In genomic region chr2:113164930-113165585, GRCh38 we compare ENCODE assay signal across 1 cellular context.
TF ChIP-seq lines count a peak whose summit lies in the region.

No MANE protein-coding gene starts in this region.

TF ChIP-seq in HepG2, 621 proteins besides CTCF, POLR2A, EP300 and RAD21 (continued from another document):
- TF ChIP-seq, protein P1, sequence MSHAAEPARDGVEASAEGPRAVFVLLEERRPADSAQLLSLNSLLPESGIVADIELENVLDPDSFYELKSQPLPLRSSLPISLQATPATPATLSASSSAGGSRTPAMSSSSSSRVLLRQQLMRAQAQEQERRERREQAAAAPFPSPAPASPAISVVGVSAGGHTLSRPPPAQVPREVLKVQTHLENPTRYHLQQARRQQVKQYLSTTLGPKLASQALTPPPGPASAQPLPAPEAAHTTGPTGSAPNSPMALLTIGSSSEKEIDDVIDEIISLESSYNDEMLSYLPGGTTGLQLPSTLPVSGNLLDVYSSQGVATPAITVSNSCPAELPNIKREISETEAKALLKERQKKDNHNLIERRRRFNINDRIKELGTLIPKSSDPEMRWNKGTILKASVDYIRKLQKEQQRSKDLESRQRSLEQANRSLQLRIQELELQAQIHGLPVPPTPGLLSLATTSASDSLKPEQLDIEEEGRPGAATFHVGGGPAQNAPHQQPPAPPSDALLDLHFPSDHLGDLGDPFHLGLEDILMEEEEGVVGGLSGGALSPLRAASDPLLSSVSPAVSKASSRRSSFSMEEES (CRISPR knock-in tag; IDR thresholded peaks at IDR 0.05), result peak; percentile 20; the same call in 1 of the 2 replicates
- TF ChIP-seq NR2F6 (IDR thresholded peaks at IDR 0.05) (peak; percentile 80), NR2F6 (CRISPR knock-in tag; IDR thresholded peaks at IDR 0.05) (peak; percentile 75; the same call in 1 of the 2 replicates), ZNF747 (CRISPR knock-in tag; IDR thresholded peaks at IDR 0.05; ENCODE audit: borderline replicate concordance) (no peak), ZNF335 (CRISPR knock-in tag; IDR thresholded peaks at IDR 0.05) (0 out of 2 replicates have a peak, but pooled peaks have one; percentile 4), ONECUT2 (CRISPR knock-in tag; IDR thresholded peaks at IDR 0.05) (0 out of 2 replicates have a peak, but pooled peaks have one; percentile 5), ZNF460 (CRISPR knock-in tag; IDR thresholded peaks at IDR 0.05; ENCODE audit: borderline replicate concordance) (no peak), PPARG (CRISPR knock-in tag; conservative IDR thresholded peaks at IDR 0.05) (0 out of 2 replicates have a peak, but pooled peaks have one; percentile 16), ELF3 (CRISPR knock-in tag; IDR thresholded peaks at IDR 0.05) (peak; percentile 54; the same call in 1 of the 2 replicates), MED1 (CRISPR knock-in tag; IDR thresholded peaks at IDR 0.05) (0 out of 2 replicates have a peak, but pooled peaks have one; percentile 49), MXI1 (IDR thresholded peaks at IDR 0.05; ENCODE audit: borderline replicate concordance, low read depth, low read length) (peak; percentile 16; the same call in 1 of the 3 replicates), ZMYM2 (CRISPR knock-in tag; IDR thresholded peaks at IDR 0.05) (no peak), CCDC6 (CRISPR knock-in tag; IDR thresholded peaks at IDR 0.05) (0 out of 2 replicates have a peak, but pooled peaks have one; percentile 19), FOXC1 (CRISPR knock-in tag; IDR thresholded peaks at IDR 0.05; ENCODE audit: borderline replicate concordance) (0 out of 2 replicates have a peak, but pooled peaks have one; percentile 28), WIZ (CRISPR knock-in tag; IDR thresholded peaks at IDR 0.05) (no peak), RXRB (CRISPR knock-in tag; IDR thresholded peaks at IDR 0.05; ENCODE audit: borderline replicate concordance) (peak; percentile 51), HMGA1 (CRISPR knock-in tag; conservative IDR thresholded peaks at IDR 0.05) (no peak), CREM (IDR thresholded peaks at IDR 0.05) (peak; percentile 36; the same call in 1 of the 2 replicates), CREM (CRISPR knock-in tag; IDR thresholded peaks at IDR 0.05) (no peak), ZNF354B (CRISPR knock-in tag; IDR thresholded peaks at IDR 0.05) (no peak), TEAD3 (CRISPR knock-in tag; optimal IDR thresholded peaks at IDR 0.05; ENCODE audit: borderline replicate concordance) (peak; percentile 69), DMAP1 (CRISPR knock-in tag; IDR thresholded peaks at IDR 0.05) (peak; percentile 26; the same call in 1 of the 2 replicates), CREBL2 (CRISPR knock-in tag; IDR thresholded peaks at IDR 0.05; ENCODE audit: borderline replicate concordance) (no peak), POLR2AphosphoS5 (IDR thresholded peaks at IDR 0.05; ENCODE audit: low read depth, low read length) (no peak), BCL6 (CRISPR knock-in tag; IDR thresholded peaks at IDR 0.05) (no peak; the same call in 1 of the 2 replicates), NR2F1 (CRISPR knock-in tag; IDR thresholded peaks at IDR 0.05) (peak; percentile 68 to 74), THRA (CRISPR knock-in tag; IDR thresholded peaks at IDR 0.05; ENCODE audit: borderline replicate concordance) (no peak), ZNF720 (CRISPR knock-in tag; IDR thresholded peaks at IDR 0.05) (0 out of 2 replicates have a peak, but pooled peaks have one; percentile 17), ZSCAN21 (CRISPR knock-in tag; IDR thresholded peaks at IDR 0.05; ENCODE audit: borderline replicate concordance) (0 out of 2 replicates have a peak, but pooled peaks have one; percentile 7), RAD51 (IDR thresholded peaks at IDR 0.05; ENCODE audit: borderline replicate concordance) (peak; percentile 63; the same call in 1 of the 2 replicates), GTF3A (CRISPR knock-in tag; conservative IDR thresholded peaks at IDR 0.05) (no peak), GATAD2A (CRISPR knock-in tag; IDR thresholded peaks at IDR 0.05) (peak; percentile 55), SRY (CRISPR knock-in tag; IDR thresholded peaks at IDR 0.05) (0 out of 2 replicates have a peak, but pooled peaks have one; percentile 28), ZNF12 (CRISPR knock-in tag; IDR thresholded peaks at IDR 0.05) (peak; percentile 63; the same call in 1 of the 2 replicates), NR2F2 (IDR thresholded peaks at IDR 0.05; ENCODE audit: borderline replicate concordance, low read depth) (peak; percentile 83), ZZZ3 (CRISPR knock-in tag; IDR thresholded peaks at IDR 0.05; ENCODE audit: borderline replicate concordance) (no peak)
- TF ChIP-seq, protein P2, sequence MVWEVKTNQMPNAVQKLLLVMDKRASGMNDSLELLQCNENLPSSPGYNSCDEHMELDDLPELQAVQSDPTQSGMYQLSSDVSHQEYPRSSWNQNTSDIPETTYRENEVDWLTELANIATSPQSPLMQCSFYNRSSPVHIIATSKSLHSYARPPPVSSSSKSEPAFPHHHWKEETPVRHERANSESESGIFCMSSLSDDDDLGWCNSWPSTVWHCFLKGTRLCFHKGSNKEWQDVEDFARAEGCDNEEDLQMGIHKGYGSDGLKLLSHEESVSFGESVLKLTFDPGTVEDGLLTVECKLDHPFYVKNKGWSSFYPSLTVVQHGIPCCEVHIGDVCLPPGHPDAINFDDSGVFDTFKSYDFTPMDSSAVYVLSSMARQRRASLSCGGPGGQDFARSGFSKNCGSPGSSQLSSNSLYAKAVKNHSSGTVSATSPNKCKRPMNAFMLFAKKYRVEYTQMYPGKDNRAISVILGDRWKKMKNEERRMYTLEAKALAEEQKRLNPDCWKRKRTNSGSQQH (CRISPR knock-in tag; IDR thresholded peaks at IDR 0.05; ENCODE audit: low read depth), result 0 out of 2 replicates have a peak, but pooled peaks have one; percentile 61
- TF ChIP-seq, protein P3, sequence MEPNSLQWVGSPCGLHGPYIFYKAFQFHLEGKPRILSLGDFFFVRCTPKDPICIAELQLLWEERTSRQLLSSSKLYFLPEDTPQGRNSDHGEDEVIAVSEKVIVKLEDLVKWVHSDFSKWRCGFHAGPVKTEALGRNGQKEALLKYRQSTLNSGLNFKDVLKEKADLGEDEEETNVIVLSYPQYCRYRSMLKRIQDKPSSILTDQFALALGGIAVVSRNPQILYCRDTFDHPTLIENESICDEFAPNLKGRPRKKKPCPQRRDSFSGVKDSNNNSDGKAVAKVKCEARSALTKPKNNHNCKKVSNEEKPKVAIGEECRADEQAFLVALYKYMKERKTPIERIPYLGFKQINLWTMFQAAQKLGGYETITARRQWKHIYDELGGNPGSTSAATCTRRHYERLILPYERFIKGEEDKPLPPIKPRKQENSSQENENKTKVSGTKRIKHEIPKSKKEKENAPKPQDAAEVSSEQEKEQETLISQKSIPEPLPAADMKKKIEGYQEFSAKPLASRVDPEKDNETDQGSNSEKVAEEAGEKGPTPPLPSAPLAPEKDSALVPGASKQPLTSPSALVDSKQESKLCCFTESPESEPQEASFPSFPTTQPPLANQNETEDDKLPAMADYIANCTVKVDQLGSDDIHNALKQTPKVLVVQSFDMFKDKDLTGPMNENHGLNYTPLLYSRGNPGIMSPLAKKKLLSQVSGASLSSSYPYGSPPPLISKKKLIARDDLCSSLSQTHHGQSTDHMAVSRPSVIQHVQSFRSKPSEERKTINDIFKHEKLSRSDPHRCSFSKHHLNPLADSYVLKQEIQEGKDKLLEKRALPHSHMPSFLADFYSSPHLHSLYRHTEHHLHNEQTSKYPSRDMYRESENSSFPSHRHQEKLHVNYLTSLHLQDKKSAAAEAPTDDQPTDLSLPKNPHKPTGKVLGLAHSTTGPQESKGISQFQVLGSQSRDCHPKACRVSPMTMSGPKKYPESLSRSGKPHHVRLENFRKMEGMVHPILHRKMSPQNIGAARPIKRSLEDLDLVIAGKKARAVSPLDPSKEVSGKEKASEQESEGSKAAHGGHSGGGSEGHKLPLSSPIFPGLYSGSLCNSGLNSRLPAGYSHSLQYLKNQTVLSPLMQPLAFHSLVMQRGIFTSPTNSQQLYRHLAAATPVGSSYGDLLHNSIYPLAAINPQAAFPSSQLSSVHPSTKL (CRISPR knock-in tag; IDR thresholded peaks at IDR 0.05), result peak; percentile 53; the same call in 1 of the 2 replicates
- TF ChIP-seq, protein P4, sequence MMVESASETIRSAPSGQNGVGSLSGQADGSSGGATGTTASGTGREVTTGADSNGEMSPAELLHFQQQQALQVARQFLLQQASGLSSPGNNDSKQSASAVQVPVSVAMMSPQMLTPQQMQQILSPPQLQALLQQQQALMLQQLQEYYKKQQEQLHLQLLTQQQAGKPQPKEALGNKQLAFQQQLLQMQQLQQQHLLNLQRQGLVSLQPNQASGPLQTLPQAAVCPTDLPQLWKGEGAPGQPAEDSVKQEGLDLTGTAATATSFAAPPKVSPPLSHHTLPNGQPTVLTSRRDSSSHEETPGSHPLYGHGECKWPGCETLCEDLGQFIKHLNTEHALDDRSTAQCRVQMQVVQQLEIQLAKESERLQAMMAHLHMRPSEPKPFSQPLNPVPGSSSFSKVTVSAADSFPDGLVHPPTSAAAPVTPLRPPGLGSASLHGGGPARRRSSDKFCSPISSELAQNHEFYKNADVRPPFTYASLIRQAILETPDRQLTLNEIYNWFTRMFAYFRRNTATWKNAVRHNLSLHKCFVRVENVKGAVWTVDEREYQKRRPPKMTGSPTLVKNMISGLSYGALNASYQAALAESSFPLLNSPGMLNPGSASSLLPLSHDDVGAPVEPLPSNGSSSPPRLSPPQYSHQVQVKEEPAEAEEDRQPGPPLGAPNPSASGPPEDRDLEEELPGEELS (CRISPR knock-in tag; IDR thresholded peaks at IDR 0.05), result peak; percentile 56
- TF ChIP-seq, protein P5, sequence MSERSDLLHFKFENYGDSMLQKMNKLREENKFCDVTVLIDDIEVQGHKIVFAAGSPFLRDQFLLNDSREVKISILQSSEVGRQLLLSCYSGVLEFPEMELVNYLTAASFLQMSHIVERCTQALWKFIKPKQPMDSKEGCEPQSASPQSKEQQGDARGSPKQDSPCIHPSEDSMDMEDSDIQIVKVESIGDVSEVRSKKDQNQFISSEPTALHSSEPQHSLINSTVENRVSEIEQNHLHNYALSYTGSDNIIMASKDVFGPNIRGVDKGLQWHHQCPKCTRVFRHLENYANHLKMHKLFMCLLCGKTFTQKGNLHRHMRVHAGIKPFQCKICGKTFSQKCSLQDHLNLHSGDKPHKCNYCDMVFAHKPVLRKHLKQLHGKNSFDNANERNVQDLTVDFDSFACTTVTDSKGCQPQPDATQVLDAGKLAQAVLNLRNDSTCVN (CRISPR knock-in tag; IDR thresholded peaks at IDR 0.05; ENCODE audit: borderline replicate concordance), result peak; percentile 80
